ENCODE assay signal across 18 cellular contexts in genomic region chr5:91373600-91373999, GRCh38. TPM values are rescaled to one million over a fixed set of nuclear protein-coding genes. Genes with fewer than 3 reads are reported as not detected.
DNase-seq lines count a peak whose midpoint lies in the region; ATAC-seq and TF ChIP-seq lines count a peak whose summit lies in the region.
"Had no signal": no experiment of that assay in that cellular context is flagged by ENCODE, and none has a peak within 500 bp of the region (broad histone marks: within the 10 kb centered on the region; RNA-seq: fewer than 3 reads in every experiment).

No MANE protein-coding gene starts in this region.

- TF ChIP-seq CTCF in right atrium auricular region (IDR thresholded peaks at IDR 0.05) (no peak), VCaP (conservative IDR thresholded peaks at IDR 0.05) (no peak), upper lobe of right lung (IDR thresholded peaks at IDR 0.05) (no peak), OCI-LY7 (conservative IDR thresholded peaks at IDR 0.05; ENCODE audit: low read length) (no peak)

- H3K4me1 ChIP-seq in right cardiac atrium (ENCODE audit: control insufficient read depth, insufficient read depth, low read length) = peaks cover 3% of the 10 kb centered on the region
- H3K4me1 ChIP-seq in right atrium auricular region = peaks cover 0 to 51% of the 10 kb centered on the region in 2 donors
- no peaks in the 10 kb centered on the region for H3K4me1 ChIP-seq in mesenchymal stem cell (ENCODE audit: control insufficient read depth, insufficient read depth, low read depth, low read length)
- H3K4me1 ChIP-seq in upper lobe of right lung = peaks cover 60% of the 10 kb centered on the region
- peaks cover 9% of the 10 kb centered on the region for H3K4me1 ChIP-seq in OCI-LY7 (ENCODE audit: insufficient read depth, low read length, poor library complexity, severe bottlenecking)

- no peaks in the 10 kb centered on the region for H3K9me3 ChIP-seq in right cardiac atrium (ENCODE audit: control insufficient read depth, low read length)
- no peaks in the 10 kb centered on the region for H3K9me3 ChIP-seq in right atrium auricular region
- H3K9me3 ChIP-seq in mesenchymal stem cell (ENCODE audit: control insufficient read depth, low read length) = no peaks in the 10 kb centered on the region
- H3K9me3 ChIP-seq in upper lobe of right lung = no peaks in the 10 kb centered on the region
- H3K9me3 ChIP-seq in OCI-LY7 (ENCODE audit: low read length) = no peaks in the 10 kb centered on the region
- H3K9me3 ChIP-seq: thoracic aorta had no signal

- H2BK5ac ChIP-seq in mesenchymal stem cell (ENCODE audit: low read depth, low read length, poor library complexity, severe bottlenecking) = no peak overlapping the region

- no peak overlapping the region for H3K23ac ChIP-seq in mesenchymal stem cell (ENCODE audit: low read length in 2 of 2)

- peaks cover 39% of the 10 kb centered on the region for H3K79me2 ChIP-seq in OCI-LY7 (ENCODE audit: insufficient read depth, low read depth, low read length)

- intact Hi-C loops in right cardiac atrium (cut with DNase I) (no loop called here), upper lobe of right lung (cut with DNase I) (no loop called here), OCI-LY7 (cut with micrococcal nuclease; ENCODE audit: unreplicated experiment) (no loop called here)

- no peak overlapping the region for H3K4ac ChIP-seq in mesenchymal stem cell (ENCODE audit: low read depth in 1 of 2, low read length in 2 of 2)

- no peak overlapping the region for H4K8ac ChIP-seq in mesenchymal stem cell (ENCODE audit: low read length)

- H3K4me2 ChIP-seq in mesenchymal stem cell (ENCODE audit: low read length, poor library complexity, severe bottlenecking) (no peak overlapping the region), OCI-LY7 (ENCODE audit: low read length) (no peak overlapping the region)

- ATAC-seq in right cardiac atrium = peak; percentile 55 to 61
- peak; percentile 99 for ATAC-seq in upper lobe of right lung
- no peak for ATAC-seq in HG03521 (IDR thresholded peaks at IDR 0.05; ENCODE audit: unreplicated experiment)
- no peak for ATAC-seq in HG02623 (IDR thresholded peaks at IDR 0.05; ENCODE audit: unreplicated experiment)
- ATAC-seq: T-helper 17 cell had no signal

- no peak overlapping the region for H2BK12ac ChIP-seq in mesenchymal stem cell (ENCODE audit: low read length in 2 of 2)

- H3K14ac ChIP-seq in mesenchymal stem cell (ENCODE audit: low read length in 2 of 2) = no peak overlapping the region

- no peak overlapping the region for H2BK120ac ChIP-seq in mesenchymal stem cell (ENCODE audit: low read depth, low read length)

- peak overlapping the region; percentile 14 for H3K9ac ChIP-seq in mesenchymal stem cell (ENCODE audit: low read length)

- H3K4me3 ChIP-seq in right cardiac atrium (ENCODE audit: low read length) (no peak overlapping the region), right atrium auricular region (no peak overlapping the region), mesenchymal stem cell (ENCODE audit: insufficient read depth in 1 of 2, low read depth in 1 of 2, low read length in 2 of 2) (no peak overlapping the region), upper lobe of right lung (no peak overlapping the region), OCI-LY7 (ENCODE audit: low read depth, low read length, poor library complexity, severe bottlenecking) (no peak overlapping the region)
- H3K4me3 ChIP-seq: coronary artery, thoracic aorta had no signal

- peaks cover 3% of the 10 kb centered on the region for H3K79me1 ChIP-seq in mesenchymal stem cell (replicated peaks; ENCODE audit: low read length, poor library complexity, severe bottlenecking)

- H3K18ac ChIP-seq in mesenchymal stem cell (ENCODE audit: low read depth in 1 of 2, low read length in 2 of 2) = no peak overlapping the region

- POLR2A ChIA-PET in OCI-LY7 (lab: Charles Lee) = interaction anchor here (0.8 to 1.6 kb wide), 7 partner anchors 10 to 62 kb away, joined by 3 to 6 read pairs (median 3); no protein-coding TSS in a partner anchor

- H3K27me3 ChIP-seq in right cardiac atrium (ENCODE audit: control insufficient read depth, insufficient read depth) = no peaks in the 10 kb centered on the region
- H3K27me3 ChIP-seq in right atrium auricular region = no peaks in the 10 kb centered on the region
- no peaks in the 10 kb centered on the region for H3K27me3 ChIP-seq in mesenchymal stem cell (ENCODE audit: control insufficient read depth in 1 of 2, insufficient read depth in 1 of 2, low read length in 2 of 2)
- no peaks in the 10 kb centered on the region for H3K27me3 ChIP-seq in upper lobe of right lung

- 77% methylated on average over 5 of the region's 5 CpGs for WGBS in right cardiac atrium
- WGBS in mesenchymal stem cell = 100% methylated on average over 2 of the region's 5 CpGs

- H3K9me2 ChIP-seq in OCI-LY7 (ENCODE audit: insufficient read depth, low read length) = no peaks in the 10 kb centered on the region

- H4K20me1 ChIP-seq in OCI-LY7 (ENCODE audit: insufficient read depth, low read length) = no peaks in the 10 kb centered on the region

- no peak overlapping the region for H2BK15ac ChIP-seq in mesenchymal stem cell (ENCODE audit: low read depth, poor library complexity, severe bottlenecking)

- H3K36me3 ChIP-seq in right atrium auricular region = peaks cover 73% of the 10 kb centered on the region
- H3K36me3 ChIP-seq in mesenchymal stem cell (ENCODE audit: control insufficient read depth in 1 of 2, insufficient read depth in 2 of 2, low read depth in 1 of 2, low read length in 2 of 2) = peaks cover 12 to 100% of the 10 kb centered on the region in 2 experiments
- H3K36me3 ChIP-seq in upper lobe of right lung = peaks cover 98% of the 10 kb centered on the region
- H3K36me3 ChIP-seq in OCI-LY7 (ENCODE audit: insufficient read depth, low read length) = peaks cover 98% of the 10 kb centered on the region

- H2AK5ac ChIP-seq in mesenchymal stem cell (ENCODE audit: low read length, severe bottlenecking) = no peak overlapping the region

- BruUV-seq in OCI-LY7 (replicated peaks; lab: Mats Ljungman, UMichigan) = no TSS peak

- CTCF ChIA-PET in OCI-LY7 (lab: Charles Lee; ENCODE audit: unreplicated experiment) = interaction anchor here (0.6 kb wide), 1 partner anchor 22 kb away, joined by 3 read pairs; no protein-coding TSS in a partner anchor

- H4K91ac ChIP-seq in mesenchymal stem cell (ENCODE audit: low read length) = no peak overlapping the region

- no peak for DNase-seq in right cardiac atrium
- DNase-seq in right atrium auricular region (ENCODE audit: low spot score) = no peak
- no peak for DNase-seq in mesenchymal stem cell
- DNase-seq in upper lobe of right lung = no peak
- no peak for DNase-seq in OCI-LY7 (ENCODE audit: low spot score)
- DNase-seq: activated CD4-positive, alpha-beta memory T cell treated with anti-CD3 and anti-CD28 coated beads for 36 hours; activated naive CD4-positive, alpha-beta T cell treated with anti-CD3 and anti-CD28 coated beads, Interleukin-2, amount 10 ng/mL, durations not matched to agents 7 days and 5 days; activated T-cell treated with anti-CD3 and anti-CD28 coated beads, Interleukin-2, amount 50 U/mL, for 1 hour; NCI-H2171 treated with DMSO at 0.1 percent for 48 hours; retina; SIG-M5; T-helper 17 cell; WERI-Rb-1 had no signal

- H3K27ac ChIP-seq in right cardiac atrium (ENCODE audit: low read length) = peak overlapping the region; percentile 23
- H3K27ac ChIP-seq in right atrium auricular region = peak overlapping the region in 1 of 2 donors; percentile 29
- peak overlapping the region; percentile 25 for H3K27ac ChIP-seq in VCaP
- no peak overlapping the region for H3K27ac ChIP-seq in mesenchymal stem cell (ENCODE audit: low read length, poor library complexity, severe bottlenecking)
- peak overlapping the region; percentile 52 for H3K27ac ChIP-seq in upper lobe of right lung
- H3K27ac ChIP-seq in OCI-LY7 (ENCODE audit: low read depth, low read length, poor library complexity, severe bottlenecking) = no peak overlapping the region
- H3K27ac ChIP-seq: WERI-Rb-1 had no signal

- H2AFZ ChIP-seq in mesenchymal stem cell (ENCODE audit: low read depth, low read length) = no peak overlapping the region
- no peak overlapping the region for H2AFZ ChIP-seq in OCI-LY7 (ENCODE audit: low read length)

RNA-seq across cellular contexts. Expression of gene ARRDC3, which starts 9.5 kb away (rescaled TPM):
- 10 to 100 TPM; 20.1 to 28.9 (median 25.5) TPM for total RNA-seq in right cardiac atrium
- polyA plus RNA-seq in right cardiac atrium = 8.2 TPM
- total RNA-seq in right atrium auricular region = 10 to 100 TPM; 11.2 to 15.2 TPM
- polyA plus RNA-seq in mesenchymal stem cell (2013, experiment 1 of 2) = 32.4 TPM
- 32.1 TPM for polyA plus RNA-seq in mesenchymal stem cell (2013, experiment 2 of 2)
- 103 TPM for total RNA-seq in upper lobe of right lung
- total RNA-seq in OCI-LY7 (2014; rRNA removed; shearing (Covaris generic)) = 30.6 TPM in 2 replicates
- 26.3 and 30.0 TPM in 2 replicates for total RNA-seq in OCI-LY7 (2022)

Comparison
In these comparisons a context has a peak if more than half of its experiments do, and no peak if none do; other contexts are left out.
1. ATAC-seq: peak in right cardiac atrium (2 of 2) and upper lobe of right lung (single experiment); none in HG03521 (single experiment) and HG02623 (single experiment).
2. H3K27ac ChIP-seq: peak in right cardiac atrium (single experiment), VCaP (single experiment) and upper lobe of right lung (single experiment); none in mesenchymal stem cell (single experiment) and OCI-LY7 (single experiment).